In the genomic region with DNA sequence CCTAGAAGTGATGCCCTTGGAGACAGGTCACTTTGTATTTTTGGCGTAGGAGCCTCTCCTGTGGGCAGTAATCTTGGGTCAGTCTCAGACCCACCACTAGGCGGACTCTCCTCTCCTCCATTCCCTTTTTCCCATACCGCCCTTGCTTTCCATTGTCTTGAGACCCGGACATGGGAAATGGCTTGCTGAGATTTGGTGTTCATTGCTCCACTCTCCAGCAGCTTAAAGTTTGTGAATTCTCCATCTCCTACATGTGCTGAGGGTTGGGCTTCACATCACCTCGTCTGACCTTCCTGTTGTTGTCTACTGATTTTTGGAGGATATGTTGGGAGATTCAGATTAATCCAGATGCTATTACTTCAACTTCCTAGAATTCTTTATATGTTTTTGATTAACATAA, we compare ENCODE assay signal across 10 cellular contexts.
A peak's percentile ranks its signal among the peaks of the same experiment; 100 is the strongest.
DNase-seq lines count a peak whose midpoint lies in the region; ATAC-seq and TF ChIP-seq lines count a peak whose summit lies in the region.
"Had no signal": no experiment of that assay in that cellular context is flagged by ENCODE, and none has a peak within 500 bp of the region (broad histone marks: within the 10 kb centered on the region; RNA-seq: fewer than 3 reads in every experiment).

No MANE protein-coding gene starts in this region.

- DNase-seq in ELR (ENCODE audit: low read depth) (peak; percentile 48), dermis blood vessel endothelial cell (peak; percentile 46), hepatic stellate cell (ENCODE audit: low spot score) (no peak)
- no peak for DNase-seq in stimulated activated naive CD4-positive, alpha-beta T cell (lab: John Stamatoyannopoulos, UW)
- DNase-seq: activated naive CD4-positive, alpha-beta T cell; SIG-M5 had no signal

- no peaks in the 10 kb centered on the region for H3K9me2 ChIP-seq in Loucy (replicated peaks; ENCODE audit: low read depth, low read length)

- H3K27me3 ChIP-seq in Loucy (ENCODE audit: insufficient read depth, low read length, poor library complexity, severe bottlenecking) (no peaks in the 10 kb centered on the region), parathyroid adenoma (ENCODE audit: control insufficient read depth, insufficient read depth, low read length) (no peaks in the 10 kb centered on the region)

- H3K79me2 ChIP-seq in Loucy (ENCODE audit: insufficient read depth, low read length) (no peaks in the 10 kb centered on the region), parathyroid adenoma (no peaks in the 10 kb centered on the region)

- H4K20me1 ChIP-seq in Loucy (ENCODE audit: insufficient read depth, low read length, poor library complexity, severe bottlenecking), result no peaks in the 10 kb centered on the region

- H3K4me2 ChIP-seq in Loucy (ENCODE audit: low read depth, low read length, poor library complexity, severe bottlenecking), result no peak overlapping the region
- no peak overlapping the region for H3K4me2 ChIP-seq in parathyroid adenoma (ENCODE audit: low read length)

- no peak for ATAC-seq in GM18517 (IDR thresholded peaks at IDR 0.05; ENCODE audit: unreplicated experiment)
- ATAC-seq: sciatic nerve had no signal

- H3K4me1 ChIP-seq in Loucy (ENCODE audit: insufficient read depth, low read length, poor library complexity, severe bottlenecking) (no peaks in the 10 kb centered on the region), parathyroid adenoma (no peaks in the 10 kb centered on the region)

- no peaks in the 10 kb centered on the region for H3K36me3 ChIP-seq in Loucy (ENCODE audit: insufficient read depth, low read length)
- no peaks in the 10 kb centered on the region for H3K36me3 ChIP-seq in parathyroid adenoma (ENCODE audit: control insufficient read depth, insufficient read depth, low read length)

- H3K9ac ChIP-seq in Loucy (ENCODE audit: low read depth, low read length, poor library complexity, severe bottlenecking) (no peak overlapping the region), parathyroid adenoma (no peak overlapping the region)

- H3K4me3 ChIP-seq in Loucy (ENCODE audit: low read length, poor library complexity, severe bottlenecking) (no peak overlapping the region), parathyroid adenoma (ENCODE audit: low read depth, low read length) (no peak overlapping the region)

- TF ChIP-seq CTCF in Loucy (conservative IDR thresholded peaks at IDR 0.05; ENCODE audit: low read length) (peak; percentile 55), parathyroid adenoma (IDR thresholded peaks at IDR 0.05) (peak; percentile 13)

- no peaks in the 10 kb centered on the region for H3F3A ChIP-seq in Loucy (ENCODE audit: low read depth)

- 0 out of 2 replicates have a peak, but pooled peaks cover 2% of the 10 kb centered on the region for H3K9me3 ChIP-seq in Loucy (ENCODE audit: insufficient read depth, low read depth, low read length)
- H3K9me3 ChIP-seq in parathyroid adenoma (ENCODE audit: control insufficient read depth, low read length), result no peaks in the 10 kb centered on the region

- no peak overlapping the region for H2AFZ ChIP-seq in Loucy (ENCODE audit: low read length)
- no peak overlapping the region for H2AFZ ChIP-seq in parathyroid adenoma

- no peak overlapping the region for H3K27ac ChIP-seq in parathyroid adenoma

Comparison
In these comparisons a context has a peak if more than half of its experiments do, and no peak if none do; other contexts are left out.
1. DNase-seq: peak in ELR (single experiment) and dermis blood vessel endothelial cell (single experiment); none in stimulated activated naive CD4-positive, alpha-beta T cell (0 of 6) and hepatic stellate cell (single experiment).